Comparison of ENCODE assay signal across 24 cellular contexts in the genomic region with DNA sequence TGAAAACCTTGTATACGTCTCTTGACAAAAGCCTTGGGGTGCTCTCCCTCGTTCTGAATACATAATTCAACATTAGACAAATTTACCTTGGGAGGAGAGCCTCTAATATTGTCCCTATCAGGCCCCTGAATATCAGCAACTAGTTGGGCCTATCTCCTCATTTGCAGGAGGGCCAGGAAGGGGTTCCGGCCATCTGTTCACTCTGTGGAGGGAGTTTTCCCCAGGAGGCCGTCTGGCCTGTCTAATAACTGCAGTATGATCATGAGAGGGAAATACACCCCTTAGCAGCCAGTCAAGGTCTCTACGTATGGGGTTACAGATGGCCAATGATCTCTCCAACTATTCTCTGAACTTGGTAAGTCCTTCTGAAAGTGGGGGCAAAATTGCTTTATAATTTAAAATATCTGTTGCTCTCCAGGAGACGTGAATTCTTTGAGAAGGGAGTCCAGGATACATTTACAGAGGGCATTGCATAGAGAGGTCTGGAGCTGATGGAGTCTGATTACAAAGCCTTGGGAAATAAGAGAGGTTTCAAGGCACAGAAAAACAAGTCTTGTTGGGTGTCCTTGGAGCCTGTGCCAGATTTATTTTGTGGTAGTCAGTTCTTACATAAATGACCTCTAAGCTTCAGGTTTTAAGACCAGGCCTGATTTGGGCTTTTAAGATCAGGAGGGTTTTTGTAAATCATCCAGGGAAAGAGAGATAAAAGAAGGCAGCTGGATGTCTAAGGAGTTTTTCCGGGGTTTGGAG. TPM values are rescaled to one million over a fixed set of nuclear protein-coding genes. Genes with fewer than 3 reads are reported as not detected.
DNase-seq lines count a peak whose midpoint lies in the region; ATAC-seq, FAIRE-seq and TF ChIP-seq lines count a peak whose summit lies in the region.
"Had no signal": no experiment of that assay in that cellular context is flagged by ENCODE, and none has a peak within 500 bp of the region (broad histone marks: within the 10 kb centered on the region; RNA-seq: fewer than 3 reads in every experiment).

No MANE protein-coding gene starts in this region.

- no peak for TF ChIP-seq RAD21 in K562 (CRISPR knock-in tag; conservative IDR thresholded peaks at IDR 0.05 in 1 of 2, IDR thresholded peaks at IDR 0.05 in 1 of 2)

- H3K36me3 ChIP-seq in K562 (ENCODE audit: control insufficient read depth, insufficient read depth, low read length), result no peaks in the 10 kb centered on the region
- H3K36me3 ChIP-seq: neural progenitor cell had no signal

- TF ChIP-seq CTCF in AG09319 (IDR thresholded peaks at IDR 0.05; ENCODE audit: low read depth, low read length), result no peak
- TF ChIP-seq CTCF in K562 (IDR thresholded peaks at IDR 0.05 in 2 of 3, conservative IDR thresholded peaks at IDR 0.05 in 1 of 3; ENCODE audit: insufficient read depth in 2 of 3, low read depth in 1 of 3, low read length in 3 of 3), result no peak
- TF ChIP-seq CTCF in RWPE1 (conservative IDR thresholded peaks at IDR 0.05; ENCODE audit: low read depth), result no peak

- no peaks in the 10 kb centered on the region for H3K9me3 Mint-ChIP-seq in activated CD8-positive, alpha-beta memory T cell treated with anti-CD3 and anti-CD28 coated beads, Interleukin-2, amount 10 ng/mL, durations not matched to agents 7 days and 5 days (ENCODE audit: low read depth)
- H3K9me3 Mint-ChIP-seq: activated CD4-positive, alpha-beta memory T cell treated with anti-CD3 and anti-CD28 coated beads, Interleukin-2, amount 10 ng/mL, durations not matched to agents 7 days and 5 days; activated naive CD4-positive, alpha-beta T cell treated with anti-CD3 and anti-CD28 coated beads for 36 hours; dendritic cell treated with granulocyte-macrophage colony-stimulating factor and Interleukin-4, amounts not matched to agents 40 ng/mL and 50 ng/mL, for 4 days; WTC11 had no signal

- no peak overlapping the region for H3K9ac ChIP-seq in K562 (ENCODE audit: insufficient read depth in 1 of 2, low read depth in 2 of 2, low read length in 2 of 2)
- H3K9ac ChIP-seq: neural progenitor cell had no signal

- H3K4me2 ChIP-seq in K562 (ENCODE audit: insufficient read depth, low read length), result peak overlapping the region; percentile 1; the same call in 1 of the 2 replicates
- H3K4me2 ChIP-seq: A549, neural progenitor cell had no signal

- no peaks in the 10 kb centered on the region for H3K9me1 ChIP-seq in K562 (ENCODE audit: control insufficient read depth, insufficient read depth, low read length)

- no peaks in the 10 kb centered on the region for H3K27me3 ChIP-seq in K562 (ENCODE audit: control insufficient read depth in 2 of 2, insufficient read depth in 2 of 2, low read length in 2 of 2)
- H3K27me3 ChIP-seq: body of pancreas, neural progenitor cell had no signal

- TF ChIP-seq EP300 in K562 (IDR thresholded peaks at IDR 0.05; ENCODE audit: low read length), result peak; percentile 23; the same call in 1 of the 2 replicates

- intact Hi-C loops in K562 (cut with micrococcal nuclease), result no loop called here

- H3K4me1 Mint-ChIP-seq in activated CD8-positive, alpha-beta memory T cell treated with anti-CD3 and anti-CD28 coated beads, Interleukin-2, amount 10 ng/mL, durations not matched to agents 7 days and 5 days, result no peaks in the 10 kb centered on the region

- 10% methylated on average over 6 of the region's 7 CpGs for WGBS in K562 (ENCODE audit: insufficient coverage, low coverage, missing lambda C conversion rate)

- DNase-seq in AG09319 (ENCODE audit: extremely low read depth, low read depth), result peak; percentile 24
- peak; percentile 83 to 91 for DNase-seq in NCI-H524 (lab: John Stamatoyannopoulos, UW)
- peak; percentile 49 to 62 (median 54) for DNase-seq in K562 (ENCODE audit: extremely low read depth in 1 of 4, low spot score in 3 of 4)
- DNase-seq in left kidney (ENCODE audit: low read depth, low spot score), result peak; percentile 52
- no peak for DNase-seq in activated CD8-positive, alpha-beta memory T cell treated with anti-CD3 and anti-CD28 coated beads, Interleukin-2, amount 10 ng/mL, durations not matched to agents 7 days and 5 days
- DNase-seq in RWPE1 (ENCODE audit: low spot score), result no peak
- DNase-seq: activated CD4-positive, alpha-beta memory T cell treated with anti-CD3 and anti-CD28 coated beads, Interleukin-2, amount 10 ng/mL, durations not matched to agents 7 days and 5 days; activated naive CD4-positive, alpha-beta T cell treated with anti-CD3 and anti-CD28 coated beads for 36 hours; activated T-cell treated with anti-CD3 and anti-CD28 coated beads, Interleukin-2, amount 50 U/mL, for 1 hour; body of pancreas; DND-41; KBM-7; left colon; midbrain; NCI-H2081 treated with DMSO at 0.1 percent for 48 hours; NCI-H510A treated with DMSO at 0.1 percent for 48 hours; SHP77 treated with DMSO at 0.1 percent for 48 hours had no signal

- POLR2A ChIA-PET in K562 (lab: Yijun Ruan, JAX) (interaction anchor here (0.6 to 2.2 kb wide), 2 partner anchors 12 to 228 kb away, joined by 3 to 7 read pairs; no protein-coding TSS in a partner anchor), RWPE1 (lab: Yijun Ruan, JAX; ENCODE audit: low non-redundant PET) (no interaction called here)

- H3K4me3 ChIP-seq in K562, result no peak overlapping the region
- H3K4me3 ChIP-seq: A549, body of pancreas, neural progenitor cell had no signal

- no peaks in the 10 kb centered on the region for H4K20me1 ChIP-seq in K562 (replicated peaks; ENCODE audit: control insufficient read depth, insufficient read depth, low read length)

- no peak overlapping the region for H3K27ac Mint-ChIP-seq in activated CD8-positive, alpha-beta memory T cell treated with anti-CD3 and anti-CD28 coated beads, Interleukin-2, amount 10 ng/mL, durations not matched to agents 7 days and 5 days
- H3K27ac Mint-ChIP-seq: activated CD4-positive, alpha-beta memory T cell treated with anti-CD3 and anti-CD28 coated beads, Interleukin-2, amount 10 ng/mL, durations not matched to agents 7 days and 5 days; activated naive CD4-positive, alpha-beta T cell treated with anti-CD3 and anti-CD28 coated beads for 36 hours; dendritic cell treated with granulocyte-macrophage colony-stimulating factor and Interleukin-4, amounts not matched to agents 40 ng/mL and 50 ng/mL, for 4 days; neural progenitor cell; WTC11 had no signal

- H3K27ac ChIP-seq in K562 (ENCODE audit: extremely low read depth, low read depth, low read length), result no peak overlapping the region
- H3K27ac ChIP-seq in RWPE1, result no peak overlapping the region
- H3K27ac ChIP-seq: A549, body of pancreas, neural progenitor cell had no signal

- H3K9me3 ChIP-seq in K562 (replicated peaks; ENCODE audit: control insufficient read depth, insufficient read depth, low read depth, low read length), result no peaks in the 10 kb centered on the region
- H3K9me3 ChIP-seq: A549, body of pancreas had no signal

- in situ Hi-C loops in K562 (cut with MboI), result no loop called here

- ATAC-seq in K562 (peak; percentile 78), GM21529 (IDR thresholded peaks at IDR 0.05; ENCODE audit: unreplicated experiment) (no peak), GM21786 (IDR thresholded peaks at IDR 0.05; ENCODE audit: unreplicated experiment) (no peak)
- no peak for ATAC-seq in activated CD8-positive, alpha-beta memory T cell treated with anti-CD3 and anti-CD28 coated beads, Interleukin-2, amount 10 ng/mL, durations not matched to agents 7 days and 5 days
- ATAC-seq: A549, body of pancreas, left colon, WTC11 had no signal

- BruUV-seq in K562 (replicated peaks; lab: Mats Ljungman, UMichigan), result no TSS peak

- H3K36me3 Mint-ChIP-seq in activated CD8-positive, alpha-beta memory T cell treated with anti-CD3 and anti-CD28 coated beads, Interleukin-2, amount 10 ng/mL, durations not matched to agents 7 days and 5 days, result no peaks in the 10 kb centered on the region
- H3K36me3 Mint-ChIP-seq: neural progenitor cell, WTC11 had no signal

- CTCF ChIA-PET in K562 (lab: Yijun Ruan, JAX; ENCODE audit: low intra/inter-chr PET ratio) (no interaction called here), RWPE1 (lab: Yijun Ruan, JAX) (no interaction called here)
- CTCF ChIA-PET in activated CD8-positive, alpha-beta memory T cell treated with anti-CD3 and anti-CD28 coated beads, Interleukin-2, amount 10 ng/mL, durations not matched to agents 7 days and 5 days (lab: Charles Lee), result no interaction called here

- TF ChIP-seq POLR2A in K562 (conservative IDR thresholded peaks at IDR 0.05), result no peak

- FAIRE-seq in K562 (lab: Jason Lieb, UNC), result no peak
- FAIRE-seq: urothelium cell line had no signal

- H3K27me3 Mint-ChIP-seq in activated CD8-positive, alpha-beta memory T cell treated with anti-CD3 and anti-CD28 coated beads, Interleukin-2, amount 10 ng/mL, durations not matched to agents 7 days and 5 days, result peaks cover 16% of the 10 kb centered on the region

- no peaks in the 10 kb centered on the region for H3K79me2 ChIP-seq in K562 (ENCODE audit: control insufficient read depth, insufficient read depth, low read length)

- no peak overlapping the region for H3K4me3 Mint-ChIP-seq in activated CD8-positive, alpha-beta memory T cell treated with anti-CD3 and anti-CD28 coated beads, Interleukin-2, amount 10 ng/mL, durations not matched to agents 7 days and 5 days
- H3K4me3 Mint-ChIP-seq: activated CD4-positive, alpha-beta memory T cell treated with anti-CD3 and anti-CD28 coated beads, Interleukin-2, amount 10 ng/mL, durations not matched to agents 7 days and 5 days; activated naive CD4-positive, alpha-beta T cell treated with anti-CD3 and anti-CD28 coated beads for 36 hours; dendritic cell treated with granulocyte-macrophage colony-stimulating factor and Interleukin-4, amounts not matched to agents 40 ng/mL and 50 ng/mL, for 4 days; neural progenitor cell; WTC11 had no signal

- peak overlapping the region; percentile 42; the same call in 1 of the 2 replicates for H2AFZ ChIP-seq in K562 (ENCODE audit: low read depth, low read length)
- H2AFZ ChIP-seq: neural progenitor cell had no signal

- H3K4me1 ChIP-seq in K562 (replicated peaks in 1 of 2; ENCODE audit: control insufficient read depth in 2 of 2, insufficient read depth in 2 of 2, low read length in 2 of 2), result peaks cover 9 to 40% of the 10 kb centered on the region in 2 experiments
- H3K4me1 ChIP-seq: A549, body of pancreas, neural progenitor cell had no signal

RNA-seq across cellular contexts. Expression of a gene that starts 48.2 kb away (rescaled TPM):
- 67.5 and 87.0 TPM in 2 replicates for total RNA-seq in K562 (2011; cell fraction: chromatin; rRNA removed; ENCODE audit: low replicate concordance)
- 91.2 and 94.6 TPM in 2 replicates for total RNA-seq in K562 (2011; cell fraction: nucleolus; rRNA removed)
- total RNA-seq in K562 (2011; cell fraction: nucleoplasm; rRNA removed), result 97.3 and 117 TPM in 2 replicates
- total RNA-seq in K562 (2014; rRNA removed), result 201 and 206 TPM in 2 replicates
- 199 and 204 TPM in 2 replicates for total RNA-seq in K562 (2014; rRNA removed; fragmentation: Illumina TruSeq; extraction: Trizol)
- total RNA-seq in K562 (2015; rRNA removed; fragmentation: Illumina TruSeq; extraction: Trizol), result 184 and 206 TPM in 2 replicates
- total RNA-seq in K562 (2021), result 181 and 185 TPM in 2 replicates
- 260 and 275 TPM in 2 replicates for polyA plus RNA-seq in K562 (2011; rRNA removed)
- 259 and 265 TPM in 2 replicates for polyA plus RNA-seq in K562 (2011; cell fraction: cytosol; rRNA removed)
- polyA plus RNA-seq in K562 (2011; cell fraction: nucleus; rRNA removed), result 182 and 231 TPM in 2 replicates
- 283 and 337 TPM in 2 replicates for polyA plus RNA-seq in K562 (2012)
- polyA plus RNA-seq in K562 (2014; fragmentation: Illumina TruSeq; extraction: Trizol), result 279 and 300 TPM in 2 replicates
- 100 to 1,000 TPM; 141 to 167 TPM for polyA plus RNA-seq in K562 (2014; fragmentation: Nextera tagmentation; extraction: Ambion mirVana)
- polyA plus RNA-seq in K562 (2014; rRNA removed), result 265 and 285 TPM in 2 replicates
- 74.0 and 75.4 TPM in 2 replicates for polyA minus RNA-seq in K562 (2011; rRNA and poly(A)+ RNA removed)
- polyA minus RNA-seq in K562 (2011; cell fraction: cytosol; rRNA and poly(A)+ RNA removed), result 52.3 and 53.6 TPM in 2 replicates
- 46.6 and 75.3 TPM in 2 replicates for polyA minus RNA-seq in K562 (2011; cell fraction: nucleus; rRNA and poly(A)+ RNA removed)
- 100 to 1,000 TPM; 118 to 151 TPM for total RNA-seq in activated CD8-positive, alpha-beta memory T cell treated with anti-CD3 and anti-CD28 coated beads, Interleukin-2, amount 10 ng/mL, durations not matched to agents 7 days and 5 days

RNA-seq across cellular contexts. Expression of a gene that starts 56.8 kb away (rescaled TPM):
- 32.0 and 32.5 TPM in 2 replicates for total RNA-seq in K562 (2011; cell fraction: chromatin; rRNA removed; ENCODE audit: low replicate concordance)
- total RNA-seq in K562 (2011; cell fraction: nucleolus; rRNA removed), result 20.1 and 21.2 TPM in 2 replicates
- 32.9 and 71.1 TPM in 2 replicates for total RNA-seq in K562 (2011; cell fraction: nucleoplasm; rRNA removed)
- 37.8 and 47.8 TPM in 2 replicates for total RNA-seq in K562 (2014; rRNA removed)
- total RNA-seq in K562 (2014; rRNA removed; fragmentation: Illumina TruSeq; extraction: Trizol), result 23.6 and 24.5 TPM in 2 replicates
- 21.2 and 21.6 TPM in 2 replicates for total RNA-seq in K562 (2015; rRNA removed; fragmentation: Illumina TruSeq; extraction: Trizol)
- total RNA-seq in K562 (2021), result 62.5 and 74.9 TPM in 2 replicates
- polyA plus RNA-seq in K562 (2011; rRNA removed), result 26.5 and 29.5 TPM in 2 replicates
- 36.1 and 65.1 TPM in 2 replicates for polyA plus RNA-seq in K562 (2011; cell fraction: cytosol; rRNA removed)
- polyA plus RNA-seq in K562 (2011; cell fraction: nucleus; rRNA removed), result 31.3 and 44.0 TPM in 2 replicates
- 40.7 and 46.4 TPM in 2 replicates for polyA plus RNA-seq in K562 (2012)
- polyA plus RNA-seq in K562 (2014; fragmentation: Illumina TruSeq; extraction: Trizol), result 49.6 and 65.2 TPM in 2 replicates
- 1 to 10 TPM; 4.4 to 4.6 TPM for polyA plus RNA-seq in K562 (2014; fragmentation: Nextera tagmentation; extraction: Ambion mirVana)
- 30.0 and 30.1 TPM in 2 replicates for polyA plus RNA-seq in K562 (2014; rRNA removed)
- polyA minus RNA-seq in K562 (2011; rRNA and poly(A)+ RNA removed), result 17.1 and 17.8 TPM in 2 replicates
- polyA minus RNA-seq in K562 (2011; cell fraction: cytosol; rRNA and poly(A)+ RNA removed), result 26.9 and 30.2 TPM in 2 replicates
- 9.4 and 10.1 TPM in 2 replicates for polyA minus RNA-seq in K562 (2011; cell fraction: nucleus; rRNA and poly(A)+ RNA removed)
- total RNA-seq in activated CD8-positive, alpha-beta memory T cell treated with anti-CD3 and anti-CD28 coated beads, Interleukin-2, amount 10 ng/mL, durations not matched to agents 7 days and 5 days, result 10 to 100 TPM; 51.4 to 57.4 TPM

Comparison
In these comparisons a context has a peak if more than half of its experiments do, and no peak if none do; other contexts are left out.
1. DNase-seq: peak in AG09319 (single experiment), NCI-H524 (2 of 2), K562 (4 of 4) and left kidney (single experiment); none in activated CD8-positive, alpha-beta memory T cell treated with anti-CD3 and anti-CD28 coated beads, Interleukin-2, amount 10 ng/mL, durations not matched to agents 7 days and 5 days (single experiment) and RWPE1 (single experiment).